In the genomic region with DNA sequence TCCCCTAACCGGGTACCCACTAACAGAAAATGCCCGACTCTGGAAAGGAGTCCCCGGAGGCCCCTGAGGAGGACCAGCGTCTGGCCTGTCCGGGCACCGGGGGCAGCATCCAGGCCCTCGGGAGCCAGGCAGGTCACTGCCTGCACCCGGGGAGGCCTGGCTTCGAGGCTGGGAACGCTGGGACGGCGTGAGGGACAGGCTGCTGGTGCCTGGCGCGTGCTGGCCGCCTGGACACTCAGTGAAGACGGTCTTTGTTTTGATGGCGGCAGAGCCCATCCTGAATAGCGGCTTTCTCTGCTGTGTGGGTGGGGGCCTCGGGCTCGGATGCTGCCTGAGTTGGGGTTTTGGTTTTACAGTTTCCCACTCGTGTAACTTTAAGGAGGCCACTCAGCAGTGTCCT, we compare ENCODE assay signal across 12 cellular contexts.
"Had no signal": no experiment of that assay in that cellular context is flagged by ENCODE, and none has a peak within 500 bp of the region (broad histone marks: within the 10 kb centered on the region; RNA-seq: fewer than 3 reads in every experiment).

No MANE protein-coding gene starts in this region.

- H3K4me1 ChIP-seq: breast epithelium, esophagus muscularis mucosa, parathyroid adenoma had no signal

- H2AFZ ChIP-seq: parathyroid adenoma had no signal

- ATAC-seq: stimulated activated naive B cell treated with anti-CD40 and anti-IgM and Interleukin-4, amounts not matched to agents 10 μg/mL and 1 μg/mL and 100 μg/mL, for 72 hours had no signal

- H3K9me3 ChIP-seq: breast epithelium, esophagus muscularis mucosa had no signal

- DNase-seq: activated CD4-positive, alpha-beta T cell treated with anti-CD3 and anti-CD28 coated beads, Interleukin-2, amount 50 U/mL, for 4 hours; activated CD4-positive, CD25-positive, alpha-beta regulatory T cell treated with anti-CD3 and anti-CD28 coated beads, Interleukin-2, amount 50 U/mL, for 72 hours; activated effector memory CD4-positive, alpha-beta T cell treated with Interleukin-2 at 50 U/mL for 16 hours; activated T-cell treated with anti-CD3 and anti-CD28 coated beads, Interleukin-2, amount 50 U/mL, for 24 hours; stimulated activated naive B cell treated with anti-CD40 and anti-IgM and Interleukin-4, amounts not matched to agents 10 μg/mL and 1 μg/mL and 100 μg/mL, for 72 hours; T-helper 9 cell had no signal

- H3K27ac Mint-ChIP-seq: activated naive CD4-positive, alpha-beta T cell treated with anti-CD3 and anti-CD28 coated beads, Interleukin-2, amount 50 U/mL, for 24 hours; activated T-cell treated with anti-CD3 and anti-CD28 coated beads, Interleukin-2, amount 50 U/mL, for 24 hours had no signal

- H3K27me3 ChIP-seq: breast epithelium had no signal

- H3K9ac ChIP-seq: parathyroid adenoma had no signal

- H3K4me3 ChIP-seq: breast epithelium, esophagus muscularis mucosa had no signal

- H3K27ac ChIP-seq: parathyroid adenoma had no signal

- H3K36me3 ChIP-seq: breast epithelium, esophagus muscularis mucosa had no signal

- H3K36me3 Mint-ChIP-seq: activated naive CD4-positive, alpha-beta T cell treated with anti-CD3 and anti-CD28 coated beads, Interleukin-2, amount 50 U/mL, for 24 hours had no signal

- H3K4me3 Mint-ChIP-seq: activated naive CD4-positive, alpha-beta T cell treated with anti-CD3 and anti-CD28 coated beads, Interleukin-2, amount 50 U/mL, for 24 hours; activated T-cell treated with anti-CD3 and anti-CD28 coated beads, Interleukin-2, amount 50 U/mL, for 24 hours; neural crest cell; stimulated activated naive B cell treated with anti-CD40 and anti-IgM and Interleukin-4, amounts not matched to agents 10 μg/mL and 1 μg/mL and 100 μg/mL, for 72 hours had no signal

- FAIRE-seq: keratinocyte had no signal

- H3K9me3 Mint-ChIP-seq: activated naive CD4-positive, alpha-beta T cell treated with anti-CD3 and anti-CD28 coated beads, Interleukin-2, amount 50 U/mL, for 24 hours; activated T-cell treated with anti-CD3 and anti-CD28 coated beads, Interleukin-2, amount 50 U/mL, for 24 hours; neural crest cell; stimulated activated naive B cell treated with anti-CD40 and anti-IgM and Interleukin-4, amounts not matched to agents 10 μg/mL and 1 μg/mL and 100 μg/mL, for 72 hours had no signal
